10 cellular contexts compared by ENCODE assay signal in genomic region chr19:49335784-49336481, GRCh38. TPM values are rescaled to one million over a fixed set of nuclear protein-coding genes. Genes with fewer than 3 reads are reported as not detected.
DNase-seq lines count a peak whose midpoint lies in the region; ATAC-seq lines count a peak whose summit lies in the region.
"Had no signal": no experiment of that assay in that cellular context is flagged by ENCODE, and none has a peak within 500 bp of the region (broad histone marks: within the 10 kb centered on the region; RNA-seq: fewer than 3 reads in every experiment).

No MANE protein-coding gene starts in this region.

- H3K27me3 ChIP-seq in mononuclear cell (ENCODE audit: insufficient read depth, low read length) = no peaks in the 10 kb centered on the region

- H3K4me1 ChIP-seq in mononuclear cell (ENCODE audit: insufficient read depth, low read length) = peaks cover 87% of the 10 kb centered on the region

- peak overlapping the region; percentile 90 for H3K4me3 ChIP-seq in mononuclear cell (ENCODE audit: low read length)

- ATAC-seq in HG03039 (IDR thresholded peaks at IDR 0.05; ENCODE audit: unreplicated experiment) = no peak
- no peak for ATAC-seq in left colon

- DNase-seq in stimulated activated CD4-positive, alpha-beta T cell treated with anti-CD3 and anti-CD28 coated beads, Interleukin-4, amount 100 ng/mL, for 24 hours = peak; percentile 14
- no peak for DNase-seq in stimulated activated CD4-positive, alpha-beta T cell treated with anti-CD3 and anti-CD28 coated beads, Interleukin-4, amount 100 ng/mL, for 4 hours
- peak; percentile 40 for DNase-seq in activated CD8-positive, alpha-beta memory T cell treated with anti-CD3 and anti-CD28 coated beads, Interleukin-2, amount 50 U/mL, for 48 hours
- DNase-seq in OCI-M2 (lab: John Stamatoyannopoulos, UW; ENCODE audit: unreplicated experiment) (no peak), left colon (no peak), KBM-7 (no peak)
- DNase-seq: Calu3, NCI-H1092 had no signal

- in situ Hi-C loops in KBM-7 (cut with MboI; ENCODE audit: low pct_unique_long_range_greater_than_20kb, low sequenced_read_pairs) = no loop called here

- intact Hi-C loops in left colon (cut with DNase I, micrococcal nuclease) = no loop called here

- no peaks in the 10 kb centered on the region for H3K9me3 ChIP-seq in mononuclear cell (ENCODE audit: low read depth, low read length)

RNA-seq across cellular contexts. Expression of gene CD37, which starts 0.7 kb away (rescaled TPM):
- total RNA-seq in mononuclear cell (229 TPM), left colon (1 to 10 TPM; 5.6 to 9.6 TPM)
- total RNA-seq: Calu3 had no signal

RNA-seq across cellular contexts. Expression of gene SLC6A16, which starts 10.9 kb away (rescaled TPM):
- total RNA-seq in mononuclear cell = 0.73 TPM
- under 1 TPM; 0.43 to 0.50 TPM for total RNA-seq in left colon
- total RNA-seq: Calu3 had no signal

RNA-seq across cellular contexts. Expression of gene TEAD2, which starts 26.3 kb away (rescaled TPM):
- total RNA-seq in mononuclear cell = 0.10 TPM
- total RNA-seq in left colon = 10 to 100 TPM; 11.8 to 18.0 TPM

RNA-seq across cellular contexts. Expression of gene DKKL1, which starts 27.7 kb away (rescaled TPM):
- total RNA-seq in mononuclear cell (not detected), left colon (not detected)
- total RNA-seq: Calu3 had no signal

RNA-seq across cellular contexts. Expression of gene KASH5, which starts 52.1 kb away (rescaled TPM):
- not detected for total RNA-seq in mononuclear cell
- not detected for total RNA-seq in left colon
- total RNA-seq: Calu3 had no signal

Comparison
In these comparisons a context has a peak if more than half of its experiments do, and no peak if none do; other contexts are left out.
1. DNase-seq: peak in stimulated activated CD4-positive, alpha-beta T cell treated with anti-CD3 and anti-CD28 coated beads, Interleukin-4, amount 100 ng/mL, for 24 hours (single experiment) and activated CD8-positive, alpha-beta memory T cell treated with anti-CD3 and anti-CD28 coated beads, Interleukin-2, amount 50 U/mL, for 48 hours (single experiment); none in stimulated activated CD4-positive, alpha-beta T cell treated with anti-CD3 and anti-CD28 coated beads, Interleukin-4, amount 100 ng/mL, for 4 hours (0 of 2), OCI-M2 (single experiment), left colon (0 of 2) and KBM-7 (single experiment).
2. RNA of gene CD37, which starts 0.7 kb away (total RNA-seq): 229 TPM in mononuclear cell (single experiment); 5.6 to 9.6 TPM in left colon; every median in the first group is over 10 times any median in the second.
3. RNA of gene TEAD2, which starts 26.3 kb away (total RNA-seq): 11.8 to 18.0 TPM in left colon; 0.10 TPM in mononuclear cell (single experiment); every median in the first group is over 10 times any median in the second.